In genomic region chr14:23469127-23469905, GRCh38 we compare ENCODE assay signal across 1 cellular context.
TF ChIP-seq lines count a peak whose summit lies in the region.

Gene NGDN (plus strand): TSS chr14:23469703. CDS start chr14:23469716, 13 bp downstream.

TF ChIP-seq in GM12878, 131 proteins besides CTCF, POLR2A, EP300 and RAD21 (continued from another document):
- TF ChIP-seq BCLAF1 (IDR thresholded peaks at IDR 0.05) (no peak), FOS (IDR thresholded peaks at IDR 0.05; ENCODE audit: borderline replicate concordance, extremely low read depth, insufficient read length) (peak; percentile 91), SMAD1 (IDR thresholded peaks at IDR 0.05; ENCODE audit: low read depth, partially characterized antibody) (no peak), POLR2AphosphoS5 (IDR thresholded peaks at IDR 0.05; ENCODE audit: low read length) (peak; percentile 87), NR2F1 (conservative IDR thresholded peaks at IDR 0.05) (0 out of 2 replicates have a peak, but pooled peaks have one; percentile 2), MYC (IDR thresholded peaks at IDR 0.05; ENCODE audit: insufficient read depth, insufficient read length, insufficient replicate concordance, low read length, severe bottlenecking) (no peak), IRF3 (IDR thresholded peaks at IDR 0.05) (peak; percentile 96), SIX5 (IDR thresholded peaks at IDR 0.05; ENCODE audit: low read depth, low read length, severe bottlenecking) (peak; percentile 61), RELA (IDR thresholded peaks at IDR 0.05; ENCODE audit: borderline replicate concordance, partially characterized antibody) (no peak), JUND (IDR thresholded peaks at IDR 0.05; ENCODE audit: low read depth, low read length) (no peak), RAD51 (IDR thresholded peaks at IDR 0.05) (no peak), CHD1 (IDR thresholded peaks at IDR 0.05; ENCODE audit: low read depth, low read length) (no peak), TCF7 (IDR thresholded peaks at IDR 0.05; ENCODE audit: borderline replicate concordance) (no peak), SREBF2 (IDR thresholded peaks at IDR 0.05; ENCODE audit: low read length) (peak; percentile 27; the same call in 1 of the 2 replicates), TBL1XR1 (IDR thresholded peaks at IDR 0.05; ENCODE audit: low read depth, low read length) (no peak), EZH2 (IDR thresholded peaks at IDR 0.05; ENCODE audit: borderline replicate concordance, control insufficient read depth, low read depth, low read length) (no peak), BRCA1 (IDR thresholded peaks at IDR 0.05; ENCODE audit: low read depth, low read length) (no peak), ZNF24 (IDR thresholded peaks at IDR 0.05) (0 out of 2 replicates have a peak, but pooled peaks have one; percentile 22), POU2F2 (IDR thresholded peaks at IDR 0.05; ENCODE audit: borderline replicate concordance, low read depth, low read length) (peak; percentile 52; the same call in 1 of the 3 replicates), ZNF207 (IDR thresholded peaks at IDR 0.05; ENCODE audit: borderline replicate concordance) (peak; percentile 81; the same call in 1 of the 2 replicates), RBBP5 (conservative IDR thresholded peaks at IDR 0.05) (no peak)
- TF ChIP-seq, protein P1, sequence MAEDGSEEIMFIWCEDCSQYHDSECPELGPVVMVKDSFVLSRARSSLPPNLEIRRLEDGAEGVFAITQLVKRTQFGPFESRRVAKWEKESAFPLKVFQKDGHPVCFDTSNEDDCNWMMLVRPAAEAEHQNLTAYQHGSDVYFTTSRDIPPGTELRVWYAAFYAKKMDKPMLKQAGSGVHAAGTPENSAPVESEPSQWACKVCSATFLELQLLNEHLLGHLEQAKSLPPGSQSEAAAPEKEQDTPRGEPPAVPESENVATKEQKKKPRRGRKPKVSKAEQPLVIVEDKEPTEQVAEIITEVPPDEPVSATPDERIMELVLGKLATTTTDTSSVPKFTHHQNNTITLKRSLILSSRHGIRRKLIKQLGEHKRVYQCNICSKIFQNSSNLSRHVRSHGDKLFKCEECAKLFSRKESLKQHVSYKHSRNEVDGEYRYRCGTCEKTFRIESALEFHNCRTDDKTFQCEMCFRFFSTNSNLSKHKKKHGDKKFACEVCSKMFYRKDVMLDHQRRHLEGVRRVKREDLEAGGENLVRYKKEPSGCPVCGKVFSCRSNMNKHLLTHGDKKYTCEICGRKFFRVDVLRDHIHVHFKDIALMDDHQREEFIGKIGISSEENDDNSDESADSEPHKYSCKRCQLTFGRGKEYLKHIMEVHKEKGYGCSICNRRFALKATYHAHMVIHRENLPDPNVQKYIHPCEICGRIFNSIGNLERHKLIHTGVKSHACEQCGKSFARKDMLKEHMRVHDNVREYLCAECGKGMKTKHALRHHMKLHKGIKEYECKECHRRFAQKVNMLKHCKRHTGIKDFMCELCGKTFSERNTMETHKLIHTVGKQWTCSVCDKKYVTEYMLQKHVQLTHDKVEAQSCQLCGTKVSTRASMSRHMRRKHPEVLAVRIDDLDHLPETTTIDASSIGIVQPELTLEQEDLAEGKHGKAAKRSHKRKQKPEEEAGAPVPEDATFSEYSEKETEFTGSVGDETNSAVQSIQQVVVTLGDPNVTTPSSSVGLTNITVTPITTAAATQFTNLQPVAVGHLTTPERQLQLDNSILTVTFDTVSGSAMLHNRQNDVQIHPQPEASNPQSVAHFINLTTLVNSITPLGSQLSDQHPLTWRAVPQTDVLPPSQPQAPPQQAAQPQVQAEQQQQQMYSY (CRISPR knock-in tag; IDR thresholded peaks at IDR 0.05), result no peak
- TF ChIP-seq, protein P2, sequence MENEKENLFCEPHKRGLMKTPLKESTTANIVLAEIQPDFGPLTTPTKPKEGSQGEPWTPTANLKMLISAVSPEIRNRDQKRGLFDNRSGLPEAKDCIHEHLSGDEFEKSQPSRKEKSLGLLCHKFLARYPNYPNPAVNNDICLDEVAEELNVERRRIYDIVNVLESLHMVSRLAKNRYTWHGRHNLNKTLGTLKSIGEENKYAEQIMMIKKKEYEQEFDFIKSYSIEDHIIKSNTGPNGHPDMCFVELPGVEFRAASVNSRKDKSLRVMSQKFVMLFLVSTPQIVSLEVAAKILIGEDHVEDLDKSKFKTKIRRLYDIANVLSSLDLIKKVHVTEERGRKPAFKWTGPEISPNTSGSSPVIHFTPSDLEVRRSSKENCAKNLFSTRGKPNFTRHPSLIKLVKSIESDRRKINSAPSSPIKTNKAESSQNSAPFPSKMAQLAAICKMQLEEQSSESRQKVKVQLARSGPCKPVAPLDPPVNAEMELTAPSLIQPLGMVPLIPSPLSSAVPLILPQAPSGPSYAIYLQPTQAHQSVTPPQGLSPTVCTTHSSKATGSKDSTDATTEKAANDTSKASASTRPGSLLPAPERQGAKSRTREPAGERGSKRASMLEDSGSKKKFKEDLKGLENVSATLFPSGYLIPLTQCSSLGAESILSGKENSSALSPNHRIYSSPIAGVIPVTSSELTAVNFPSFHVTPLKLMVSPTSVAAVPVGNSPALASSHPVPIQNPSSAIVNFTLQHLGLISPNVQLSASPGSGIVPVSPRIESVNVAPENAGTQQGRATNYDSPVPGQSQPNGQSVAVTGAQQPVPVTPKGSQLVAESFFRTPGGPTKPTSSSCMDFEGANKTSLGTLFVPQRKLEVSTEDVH (IDR thresholded peaks at IDR 0.05; ENCODE audit: low read depth, partially characterized antibody), result peak; percentile 89
